In the genomic region with DNA sequence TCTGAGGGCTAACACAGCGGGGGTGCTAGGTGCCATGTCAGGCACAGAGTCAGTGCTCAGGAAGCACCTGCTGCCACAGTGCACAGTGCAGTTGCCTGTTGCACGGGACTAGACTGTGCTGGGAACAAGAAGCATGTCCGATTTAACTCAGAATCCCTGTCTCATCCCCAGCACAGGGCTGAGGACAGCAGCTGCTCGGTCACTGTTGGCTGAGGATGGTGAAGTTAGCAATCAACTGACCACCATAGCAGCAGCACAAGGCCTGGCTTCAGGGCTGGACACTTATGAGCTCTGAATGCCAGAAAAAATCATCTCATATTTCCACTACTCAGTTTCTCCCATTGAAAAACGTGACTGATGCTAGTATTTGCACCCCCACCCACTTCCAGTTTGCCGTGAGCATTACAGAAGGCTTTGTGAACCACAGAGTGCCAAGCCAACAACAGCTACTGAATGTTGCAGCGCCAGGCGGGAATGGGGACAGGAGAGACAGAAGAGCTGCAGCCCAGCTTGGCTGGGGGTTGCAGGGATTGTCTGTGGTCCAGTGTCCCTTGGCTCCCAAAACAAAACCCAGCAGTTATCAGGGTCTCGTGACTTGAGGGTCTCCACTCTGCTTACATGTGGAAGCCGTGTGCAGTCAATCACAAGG, we compare ENCODE assay signal across 17 cellular contexts.
"Had no signal": no experiment of that assay in that cellular context is flagged by ENCODE, and none has a peak within 500 bp of the region (broad histone marks: within the 10 kb centered on the region; RNA-seq: fewer than 3 reads in every experiment).

No MANE protein-coding gene starts in this region.

- H3K27ac ChIP-seq: breast epithelium, psoas muscle, testis had no signal

- H3K9me3 ChIP-seq: breast epithelium, mucosa of descending colon, psoas muscle, testis had no signal

- H3K4me3 ChIP-seq: breast epithelium, dorsolateral prefrontal cortex, mucosa of descending colon, psoas muscle, testis had no signal

- FAIRE-seq: urothelium cell line had no signal

- DNase-seq: activated B cell treated with CpG ODN at 0.5 μM for 24 hours; activated CD4-positive, alpha-beta T cell treated with anti-CD3 and anti-CD28 coated beads, Interleukin-2, amount 50 U/mL, for 1 hour; activated effector memory CD4-positive, alpha-beta T cell treated with anti-CD3 and anti-CD28 coated beads, Interleukin-2, amount 50 U/mL, for 16 hours; activated T-cell treated with anti-CD3 and anti-CD28 coated beads, Interleukin-2, amount 50 U/mL, for 24 hours; mucosa of descending colon; natural killer cell; occipital lobe; psoas muscle; stimulated activated CD4-positive, alpha-beta T cell treated with anti-CD3 and anti-CD28 coated beads, Interleukin-4, amount 100 ng/mL, for 1 hour; stimulated activated CD8-positive, alpha-beta memory T cell treated with anti-CD3 and anti-CD28 coated beads, Interleukin-4, amount 100 ng/mL, for 48 hours; stimulated activated naive CD8-positive, alpha-beta T cell treated with anti-CD3 and anti-CD28 coated beads, Interleukin-15, Interleukin-2, amounts not matched to agents 100 U/mL and 50 U/mL, for 24 hours; T-helper 17 cell; testis had no signal

- H3K36me3 ChIP-seq: breast epithelium had no signal

- H3K27me3 ChIP-seq: breast epithelium, dorsolateral prefrontal cortex, testis had no signal

- ATAC-seq: activated naive CD4-positive, alpha-beta T cell treated with anti-CD3 and anti-CD28 coated beads, Interleukin-2, amount 50 U/mL, for 72 hours; mucosa of descending colon; natural killer cell; psoas muscle; stimulated activated naive CD8-positive, alpha-beta T cell treated with anti-CD3 and anti-CD28 coated beads, Interleukin-15, Interleukin-2, amounts not matched to agents 100 U/mL and 50 U/mL, for 24 hours; T-helper 17 cell had no signal

- H3K4me1 ChIP-seq: breast epithelium, psoas muscle, testis had no signal
